In genomic region chr12:124898200-124898950, GRCh38 we compare ENCODE assay signal across 8 cellular contexts. TPM values are rescaled to one million over a fixed set of nuclear protein-coding genes. Genes with fewer than 3 reads are reported as not detected.
DNase-seq lines count a peak whose midpoint lies in the region; ATAC-seq and TF ChIP-seq lines count a peak whose summit lies in the region.

No MANE protein-coding gene starts in this region.

- no peak for TF ChIP-seq POLR2A in gastroesophageal sphincter (IDR thresholded peaks at IDR 0.05)

- no peaks in the 10 kb centered on the region for H3K9me3 Mint-ChIP-seq in activated T-helper 2 cell treated with anti-CD3 and anti-CD28 coated beads, Interferon-gamma antibody, Interleukin-2, Interleukin-4, amounts not matched to agents 10 μg/mL and 5 μg/mL and 100 μg/mL, durations not matched to agents 14 hours and 24 hours and 36 hours

- H3K4me3 Mint-ChIP-seq in activated T-helper 2 cell treated with anti-CD3 and anti-CD28 coated beads, Interferon-gamma antibody, Interleukin-2, Interleukin-4, amounts not matched to agents 10 μg/mL and 5 μg/mL and 100 μg/mL, durations not matched to agents 14 hours and 24 hours and 36 hours (ENCODE audit: low read depth) = no peak overlapping the region

- H3K36me3 ChIP-seq in gastroesophageal sphincter = no peaks in the 10 kb centered on the region

- DNase-seq in RPMI7951 (ENCODE audit: low read depth) (peak; percentile 70), retinal pigment epithelial cell (ENCODE audit: low read depth) (no peak), omental fat pad (ENCODE audit: low spot score) (no peak)
- peak; percentile 42 for DNase-seq in activated T-helper 2 cell treated with anti-CD3 and anti-CD28 coated beads, Interferon-gamma antibody, Interleukin-2, Interleukin-4, amounts not matched to agents 10 μg/mL and 5 μg/mL and 100 μg/mL, durations not matched to agents 14 hours and 24 hours and 36 hours (ENCODE audit: low spot score)

- H3K4me1 Mint-ChIP-seq in activated T-helper 2 cell treated with anti-CD3 and anti-CD28 coated beads, Interferon-gamma antibody, Interleukin-2, Interleukin-4, amounts not matched to agents 10 μg/mL and 5 μg/mL and 100 μg/mL, durations not matched to agents 14 hours and 24 hours and 36 hours (ENCODE audit: low read depth) = peaks cover 15% of the 10 kb centered on the region

- H3K27ac Mint-ChIP-seq in activated T-helper 2 cell treated with anti-CD3 and anti-CD28 coated beads, Interferon-gamma antibody, Interleukin-2, Interleukin-4, amounts not matched to agents 10 μg/mL and 5 μg/mL and 100 μg/mL, durations not matched to agents 14 hours and 24 hours and 36 hours = no peak overlapping the region

- peaks cover 2% of the 10 kb centered on the region for H3K27me3 Mint-ChIP-seq in activated T-helper 2 cell treated with anti-CD3 and anti-CD28 coated beads, Interferon-gamma antibody, Interleukin-2, Interleukin-4, amounts not matched to agents 10 μg/mL and 5 μg/mL and 100 μg/mL, durations not matched to agents 14 hours and 24 hours and 36 hours (ENCODE audit: low read depth)

- H3K9me3 ChIP-seq in gastroesophageal sphincter = no peaks in the 10 kb centered on the region

- intact Hi-C loops in activated T-helper 2 cell treated with anti-CD3 and anti-CD28 coated beads, Interferon-gamma antibody, Interleukin-2, Interleukin-4, amounts not matched to agents 10 μg/mL and 5 μg/mL and 100 μg/mL, durations not matched to agents 14 hours and 24 hours and 36 hours (cut with micrococcal nuclease) = loop anchor here (2.0 to 5.0 kb wide), 2 partner anchors 36 to 124 kb away; partner anchors contain the start of gene SCARB1

- H3K27ac ChIP-seq in gastroesophageal sphincter = no peak overlapping the region

- ATAC-seq in HG03439 (IDR thresholded peaks at IDR 0.05; ENCODE audit: unreplicated experiment) (peak; percentile 37), gastroesophageal sphincter (peak; percentile 55), HG03442 (IDR thresholded peaks at IDR 0.05; ENCODE audit: unreplicated experiment) (no peak), omental fat pad (ENCODE audit: low FRiP score) (no peak)

- no peaks in the 10 kb centered on the region for H3K36me3 Mint-ChIP-seq in activated T-helper 2 cell treated with anti-CD3 and anti-CD28 coated beads, Interferon-gamma antibody, Interleukin-2, Interleukin-4, amounts not matched to agents 10 μg/mL and 5 μg/mL and 100 μg/mL, durations not matched to agents 14 hours and 24 hours and 36 hours (ENCODE audit: low read depth)

- no peak for TF ChIP-seq EP300 in gastroesophageal sphincter (IDR thresholded peaks at IDR 0.05)

- H3K27me3 ChIP-seq in gastroesophageal sphincter = no peaks in the 10 kb centered on the region

- TF ChIP-seq CTCF in GM12873 (IDR thresholded peaks at IDR 0.05; ENCODE audit: insufficient read depth, low read depth, low read length, missing control alignments) (peak; percentile 83), gastroesophageal sphincter (IDR thresholded peaks at IDR 0.05) (peak in 3 of 4 experiments; percentile 36 to 53 (median 46)), retinal pigment epithelial cell (conservative IDR thresholded peaks at IDR 0.05; ENCODE audit: low read depth, low read length) (peak; percentile 68), omental fat pad (IDR thresholded peaks at IDR 0.05) (peak in 1 of 3 donors; percentile 6)

- H3K4me3 ChIP-seq in gastroesophageal sphincter (no peak overlapping the region), retinal pigment epithelial cell (ENCODE audit: low read length) (no peak overlapping the region)

- WGBS in gastroesophageal sphincter (ENCODE audit: low coverage in 1 of 2), 2 donors = 25 to 31% methylated on average over 4 to 12 of the region's 18 CpGs

- H3K4me1 ChIP-seq in gastroesophageal sphincter = peaks cover 0 to 15% (median 0%) of the 10 kb centered on the region in 3 donors

RNA-seq across cellular contexts. Expression of gene UBC, which starts 16.1 kb away (rescaled TPM):
- total RNA-seq in RPMI7951 (2014; rRNA removed; shearing (Covaris generic)) = 951 and 1,170 TPM in 2 replicates
- total RNA-seq in activated T-helper 2 cell treated with anti-CD3 and anti-CD28 coated beads, Interferon-gamma antibody, Interleukin-2, Interleukin-4, amounts not matched to agents 10 μg/mL and 5 μg/mL and 100 μg/mL, durations not matched to agents 14 hours and 24 hours and 36 hours = 831 and 874 TPM in 2 replicates
- total RNA-seq in gastroesophageal sphincter (1,000 to 10,000 TPM; 1,376 to 1,776 (median 1,632) TPM), omental fat pad (1,000 to 10,000 TPM; 1,220 to 2,129 (median 1,369) TPM)

RNA-seq across cellular contexts. Expression of gene SCARB1, which starts 34.7 kb away (rescaled TPM):
- 13.9 and 15.3 TPM in 2 replicates for total RNA-seq in RPMI7951 (2014; rRNA removed; shearing (Covaris generic))
- total RNA-seq in activated T-helper 2 cell treated with anti-CD3 and anti-CD28 coated beads, Interferon-gamma antibody, Interleukin-2, Interleukin-4, amounts not matched to agents 10 μg/mL and 5 μg/mL and 100 μg/mL, durations not matched to agents 14 hours and 24 hours and 36 hours = 25.8 and 27.1 TPM in 2 replicates
- total RNA-seq in gastroesophageal sphincter = 10 to 100 TPM in 3 of 4 donors, 1 to 10 TPM in 1; 6.8 to 13.9 (median 11.5) TPM
- 10 to 100 TPM; 24.2 to 79.4 (median 59.4) TPM for total RNA-seq in omental fat pad

Comparison
In these comparisons a context has a peak if more than half of its experiments do, and no peak if none do; other contexts are left out.
1. ATAC-seq: peak in HG03439 (single experiment) and gastroesophageal sphincter (single experiment); none in HG03442 (single experiment) and omental fat pad (single experiment).
2. DNase-seq: peak in RPMI7951 (single experiment) and activated T-helper 2 cell treated with anti-CD3 and anti-CD28 coated beads, Interferon-gamma antibody, Interleukin-2, Interleukin-4, amounts not matched to agents 10 μg/mL and 5 μg/mL and 100 μg/mL, durations not matched to agents 14 hours and 24 hours and 36 hours (single experiment); none in retinal pigment epithelial cell (single experiment) and omental fat pad (single experiment).